11 cellular contexts compared by ENCODE assay signal in genomic region chr11:78647266-78647915, GRCh38.
"Had no signal": no experiment of that assay in that cellular context is flagged by ENCODE, and none has a peak within 500 bp of the region (broad histone marks: within the 10 kb centered on the region; RNA-seq: fewer than 3 reads in every experiment).

No MANE protein-coding gene starts in this region.

- H3K36me3 Mint-ChIP-seq: activated CD4-positive, alpha-beta memory T cell treated with anti-CD3 and anti-CD28 coated beads for 36 hours; activated naive CD4-positive, alpha-beta T cell treated with anti-CD3 and anti-CD28 coated beads, Interleukin-2, amount 10 ng/mL, durations not matched to agents 7 days and 5 days; activated naive CD8-positive, alpha-beta T cell; brain had no signal

- H3K4me3 Mint-ChIP-seq: activated CD4-positive, alpha-beta memory T cell treated with anti-CD3 and anti-CD28 coated beads for 36 hours; activated CD4-positive, alpha-beta T cell treated with anti-CD3 and anti-CD28 coated beads, Interleukin-2, amount 10 ng/mL, durations not matched to agents 7 days and 5 days; activated naive CD4-positive, alpha-beta T cell treated with anti-CD3 and anti-CD28 coated beads, Interleukin-2, amount 10 ng/mL, durations not matched to agents 7 days and 5 days; activated naive CD8-positive, alpha-beta T cell; activated naive CD8-positive, alpha-beta T cell treated with anti-CD3 and anti-CD28 coated beads, Interleukin-2, amount 50 U/mL, for 24 hours; activated T-cell treated with anti-CD3 and anti-CD28 coated beads, Interleukin-2, amount 50 U/mL, for 4 hours; activated T-helper 1 cell treated with anti-CD3 and anti-CD28 coated beads, Interleukin-12 subunit alpha, Interleukin-12 subunit beta, Interleukin-2, Interleukin-4 antibody, amounts not matched to agents 30 ng/mL and 10 ng/mL and 1 ng/mL, durations not matched to agents 14 hours and 24 hours and 36 hours; brain; T-helper 1 cell treated with Interleukin-12 subunit alpha and Interleukin-12 subunit beta and Interleukin-4 antibody, amounts not matched to agents 30 μg/mL and 1 μg/mL, for 36 hours; T-helper 2 cell treated with Interferon-gamma antibody and Interleukin-4, amounts not matched to agents 5 μg/mL and 100 μg/mL, for 36 hours had no signal

- H3K27ac Mint-ChIP-seq: activated CD4-positive, alpha-beta memory T cell treated with anti-CD3 and anti-CD28 coated beads for 36 hours; activated CD4-positive, alpha-beta T cell treated with anti-CD3 and anti-CD28 coated beads, Interleukin-2, amount 10 ng/mL, durations not matched to agents 7 days and 5 days; activated naive CD4-positive, alpha-beta T cell treated with anti-CD3 and anti-CD28 coated beads, Interleukin-2, amount 10 ng/mL, durations not matched to agents 7 days and 5 days; activated naive CD8-positive, alpha-beta T cell; activated naive CD8-positive, alpha-beta T cell treated with anti-CD3 and anti-CD28 coated beads, Interleukin-2, amount 50 U/mL, for 24 hours; T-helper 1 cell treated with Interleukin-12 subunit alpha and Interleukin-12 subunit beta and Interleukin-4 antibody, amounts not matched to agents 30 μg/mL and 1 μg/mL, for 36 hours; T-helper 2 cell treated with Interferon-gamma antibody and Interleukin-4, amounts not matched to agents 5 μg/mL and 100 μg/mL, for 36 hours had no signal

- H3K9me3 Mint-ChIP-seq: activated CD4-positive, alpha-beta memory T cell treated with anti-CD3 and anti-CD28 coated beads for 36 hours; activated CD4-positive, alpha-beta T cell treated with anti-CD3 and anti-CD28 coated beads, Interleukin-2, amount 10 ng/mL, durations not matched to agents 7 days and 5 days; activated naive CD4-positive, alpha-beta T cell treated with anti-CD3 and anti-CD28 coated beads, Interleukin-2, amount 10 ng/mL, durations not matched to agents 7 days and 5 days; activated naive CD8-positive, alpha-beta T cell treated with anti-CD3 and anti-CD28 coated beads, Interleukin-2, amount 50 U/mL, for 24 hours; activated T-cell treated with anti-CD3 and anti-CD28 coated beads, Interleukin-2, amount 50 U/mL, for 4 hours; activated T-helper 1 cell treated with anti-CD3 and anti-CD28 coated beads, Interleukin-12 subunit alpha, Interleukin-12 subunit beta, Interleukin-2, Interleukin-4 antibody, amounts not matched to agents 30 ng/mL and 10 ng/mL and 1 ng/mL, durations not matched to agents 14 hours and 24 hours and 36 hours; brain; T-helper 1 cell treated with Interleukin-12 subunit alpha and Interleukin-12 subunit beta and Interleukin-4 antibody, amounts not matched to agents 30 μg/mL and 1 μg/mL, for 36 hours; T-helper 2 cell treated with Interferon-gamma antibody and Interleukin-4, amounts not matched to agents 5 μg/mL and 100 μg/mL, for 36 hours had no signal

- DNase-seq: Right ventricle myocardium superior had no signal

- ATAC-seq: activated naive CD8-positive, alpha-beta T cell treated with anti-CD3 and anti-CD28 coated beads, Interleukin-2, amount 50 U/mL, for 24 hours; activated T-cell treated with anti-CD3 and anti-CD28 coated beads, Interleukin-2, amount 50 U/mL, for 4 hours had no signal
